In the genomic region with DNA sequence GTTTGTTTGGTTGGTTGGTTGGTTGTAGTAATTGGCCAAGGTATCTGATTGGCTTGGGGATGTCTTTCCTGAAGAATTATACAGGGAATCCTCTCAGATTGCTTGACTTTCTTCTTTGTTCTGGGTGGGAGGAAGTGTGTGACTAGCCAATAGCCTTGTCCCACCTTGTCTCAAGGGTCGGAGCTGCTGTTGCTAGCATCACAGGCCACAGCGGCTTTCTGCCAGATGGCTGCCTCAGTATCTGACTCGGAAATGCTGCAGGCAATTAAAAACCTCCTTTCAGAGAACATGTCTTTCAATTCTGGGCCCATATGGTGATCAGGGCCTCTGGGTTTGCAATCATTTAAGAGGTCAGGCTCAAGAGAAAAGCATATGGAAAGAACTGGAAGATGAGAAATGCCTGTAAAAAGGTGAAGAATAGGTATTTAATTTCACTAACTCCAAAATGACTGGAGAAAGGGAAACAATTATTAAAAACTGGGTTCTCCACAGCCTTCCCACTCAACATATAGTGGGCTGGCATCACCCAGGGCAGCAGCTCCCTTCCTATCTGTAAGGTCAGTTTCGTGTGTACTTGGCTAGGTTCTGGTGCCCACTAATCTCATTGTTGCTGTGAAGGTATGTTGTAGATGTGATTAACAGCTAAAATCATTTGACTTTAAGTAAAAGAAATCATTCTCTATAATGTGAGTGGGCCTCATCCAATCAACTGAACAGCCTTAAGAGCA, we compare ENCODE assay signal across 16 cellular contexts. TPM values are rescaled to one million over a fixed set of nuclear protein-coding genes. Genes with fewer than 3 reads are reported as not detected.
DNase-seq lines count a peak whose midpoint lies in the region; ATAC-seq, FAIRE-seq and TF ChIP-seq lines count a peak whose summit lies in the region.
"Had no signal": no experiment of that assay in that cellular context is flagged by ENCODE, and none has a peak within 500 bp of the region (broad histone marks: within the 10 kb centered on the region; RNA-seq: fewer than 3 reads in every experiment).

No MANE protein-coding gene starts in this region.

- POLR2A ChIA-PET in WTC11 (lab: Charles Lee) = no interaction called here

- TF ChIP-seq EP300 in upper lobe of left lung (IDR thresholded peaks at IDR 0.05) = no peak

- peaks cover 36% of the 10 kb centered on the region for H3K36me3 Mint-ChIP-seq in activated naive CD4-positive, alpha-beta T cell treated with anti-CD3 and anti-CD28 coated beads, Interleukin-2, amount 50 U/mL, for 24 hours
- H3K36me3 Mint-ChIP-seq in WTC11 = no peaks in the 10 kb centered on the region

- H3K4me3 ChIP-seq in right atrium auricular region (no peak overlapping the region), upper lobe of left lung (no peak overlapping the region)
- H3K4me3 ChIP-seq: thoracic aorta had no signal

- no peaks in the 10 kb centered on the region for H3K9me3 Mint-ChIP-seq in activated naive CD4-positive, alpha-beta T cell treated with anti-CD3 and anti-CD28 coated beads, Interleukin-2, amount 50 U/mL, for 24 hours
- H3K9me3 Mint-ChIP-seq in WTC11 = no peaks in the 10 kb centered on the region

- peak overlapping the region; percentile 98 for H3K27ac Mint-ChIP-seq in activated naive CD4-positive, alpha-beta T cell treated with anti-CD3 and anti-CD28 coated beads, Interleukin-2, amount 50 U/mL, for 24 hours
- H3K27ac Mint-ChIP-seq in WTC11 = peak overlapping the region; percentile 4; the same call in 1 of the 2 replicates

- H3K9me3 ChIP-seq in right atrium auricular region (no peaks in the 10 kb centered on the region), upper lobe of left lung (no peaks in the 10 kb centered on the region)
- H3K9me3 ChIP-seq: thoracic aorta had no signal

- peak overlapping the region; percentile 35 for H3K4me3 Mint-ChIP-seq in activated naive CD4-positive, alpha-beta T cell treated with anti-CD3 and anti-CD28 coated beads, Interleukin-2, amount 50 U/mL, for 24 hours
- no peak overlapping the region for H3K4me3 Mint-ChIP-seq in WTC11

- peaks cover 88% of the 10 kb centered on the region for H3K4me1 Mint-ChIP-seq in activated naive CD4-positive, alpha-beta T cell treated with anti-CD3 and anti-CD28 coated beads, Interleukin-2, amount 50 U/mL, for 24 hours
- H3K4me1 Mint-ChIP-seq in WTC11 = peaks cover 51% of the 10 kb centered on the region

- FAIRE-seq in H54 (lab: Jason Lieb, UNC) = no peak

- H3K36me3 ChIP-seq in right atrium auricular region (no peaks in the 10 kb centered on the region), upper lobe of left lung (peaks cover 0 to 10% (median 0%) of the 10 kb centered on the region in 4 donors)
- H3K36me3 ChIP-seq: thoracic aorta had no signal

- peak overlapping the region; percentile 36 to 62 for H3K27ac ChIP-seq in right atrium auricular region
- H3K27ac ChIP-seq in upper lobe of left lung = peak overlapping the region in 3 of 4 donors; percentile 28 to 53 (median 35)

- DNase-seq in activated naive CD4-positive, alpha-beta T cell (lab: John Stamatoyannopoulos, UW) = no peak
- DNase-seq in WTC11 (ENCODE audit: low spot score) (no peak), right atrium auricular region (ENCODE audit: low spot score) (no peak), upper lobe of left lung (no peak), NCI-H2227 (lab: John Stamatoyannopoulos, UW; ENCODE audit: unreplicated experiment) (no peak), H54 (ENCODE audit: insufficient read length, low spot score) (no peak), DMS53 (lab: John Stamatoyannopoulos, UW) (no peak)
- DNase-seq: activated effector memory CD4-positive, alpha-beta T cell treated with anti-CD3 and anti-CD28 coated beads, Interleukin-2, amount 50 U/mL, for 16 hours; cortex of kidney; foreskin melanocyte; GDM1; left colon; NCI-H1092; stimulated activated CD4-positive, alpha-beta T cell treated with anti-CD3 and anti-CD28 coated beads, Interleukin-4, amount 100 ng/mL, for 1 hour had no signal

- CTCF ChIA-PET in WTC11 (lab: Charles Lee) = no interaction called here

- TF ChIP-seq CTCF in WTC11 (IDR thresholded peaks at IDR 0.05) (no peak), right atrium auricular region (IDR thresholded peaks at IDR 0.05) (no peak), upper lobe of left lung (IDR thresholded peaks at IDR 0.05) (no peak)

- ATAC-seq in WTC11 (peak; percentile 52), upper lobe of left lung (ENCODE audit: low FRiP score in 2 of 2) (no peak)
- ATAC-seq: left colon had no signal

- H3K27me3 Mint-ChIP-seq in activated naive CD4-positive, alpha-beta T cell treated with anti-CD3 and anti-CD28 coated beads, Interleukin-2, amount 50 U/mL, for 24 hours = no peaks in the 10 kb centered on the region
- no peaks in the 10 kb centered on the region for H3K27me3 Mint-ChIP-seq in WTC11 (ENCODE audit: low read depth)

- TF ChIP-seq POLR2A in upper lobe of left lung (IDR thresholded peaks at IDR 0.05) (no peak), H54 (IDR thresholded peaks at IDR 0.05; ENCODE audit: low read depth, low read length) (no peak)

- 67 to 85% methylated on average over 4 of the region's 4 CpGs for WGBS in upper lobe of left lung, 2 donors

- H3K4me1 ChIP-seq in right atrium auricular region (peaks cover 0 to 95% of the 10 kb centered on the region in 2 donors), upper lobe of left lung (peaks cover 66 to 79% (median 76%) of the 10 kb centered on the region in 4 donors)

- no peaks in the 10 kb centered on the region for H3K27me3 ChIP-seq in right atrium auricular region
- H3K27me3 ChIP-seq in upper lobe of left lung = no peaks in the 10 kb centered on the region

TF ChIP-seq in WTC11, 78 proteins besides CTCF, POLR2A, EP300 and RAD21 (continues in another document):
- TF ChIP-seq, protein P1, sequence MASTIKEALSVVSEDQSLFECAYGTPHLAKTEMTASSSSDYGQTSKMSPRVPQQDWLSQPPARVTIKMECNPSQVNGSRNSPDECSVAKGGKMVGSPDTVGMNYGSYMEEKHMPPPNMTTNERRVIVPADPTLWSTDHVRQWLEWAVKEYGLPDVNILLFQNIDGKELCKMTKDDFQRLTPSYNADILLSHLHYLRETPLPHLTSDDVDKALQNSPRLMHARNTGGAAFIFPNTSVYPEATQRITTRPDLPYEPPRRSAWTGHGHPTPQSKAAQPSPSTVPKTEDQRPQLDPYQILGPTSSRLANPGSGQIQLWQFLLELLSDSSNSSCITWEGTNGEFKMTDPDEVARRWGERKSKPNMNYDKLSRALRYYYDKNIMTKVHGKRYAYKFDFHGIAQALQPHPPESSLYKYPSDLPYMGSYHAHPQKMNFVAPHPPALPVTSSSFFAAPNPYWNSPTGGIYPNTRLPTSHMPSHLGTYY (CRISPR knock-in tag; IDR thresholded peaks at IDR 0.05) = no peak
- TF ChIP-seq, protein P2, sequence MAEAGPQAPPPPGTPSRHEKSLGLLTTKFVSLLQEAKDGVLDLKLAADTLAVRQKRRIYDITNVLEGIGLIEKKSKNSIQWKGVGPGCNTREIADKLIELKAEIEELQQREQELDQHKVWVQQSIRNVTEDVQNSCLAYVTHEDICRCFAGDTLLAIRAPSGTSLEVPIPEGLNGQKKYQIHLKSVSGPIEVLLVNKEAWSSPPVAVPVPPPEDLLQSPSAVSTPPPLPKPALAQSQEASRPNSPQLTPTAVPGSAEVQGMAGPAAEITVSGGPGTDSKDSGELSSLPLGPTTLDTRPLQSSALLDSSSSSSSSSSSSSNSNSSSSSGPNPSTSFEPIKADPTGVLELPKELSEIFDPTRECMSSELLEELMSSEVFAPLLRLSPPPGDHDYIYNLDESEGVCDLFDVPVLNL (CRISPR knock-in tag; IDR thresholded peaks at IDR 0.05; ENCODE audit: borderline replicate concordance, low read depth) = no peak
- TF ChIP-seq, protein P3, sequence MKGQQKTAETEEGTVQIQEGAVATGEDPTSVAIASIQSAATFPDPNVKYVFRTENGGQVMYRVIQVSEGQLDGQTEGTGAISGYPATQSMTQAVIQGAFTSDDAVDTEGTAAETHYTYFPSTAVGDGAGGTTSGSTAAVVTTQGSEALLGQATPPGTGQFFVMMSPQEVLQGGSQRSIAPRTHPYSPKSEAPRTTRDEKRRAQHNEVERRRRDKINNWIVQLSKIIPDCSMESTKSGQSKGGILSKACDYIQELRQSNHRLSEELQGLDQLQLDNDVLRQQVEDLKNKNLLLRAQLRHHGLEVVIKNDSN (CRISPR knock-in tag; IDR thresholded peaks at IDR 0.05) = no peak
- TF ChIP-seq SMAD4 (CRISPR knock-in tag; IDR thresholded peaks at IDR 0.05) (no peak), ZNF263 (CRISPR knock-in tag; IDR thresholded peaks at IDR 0.05; ENCODE audit: low read depth) (no peak), NFATC4 (CRISPR knock-in tag; IDR thresholded peaks at IDR 0.05) (no peak)
- TF ChIP-seq, protein P4, sequence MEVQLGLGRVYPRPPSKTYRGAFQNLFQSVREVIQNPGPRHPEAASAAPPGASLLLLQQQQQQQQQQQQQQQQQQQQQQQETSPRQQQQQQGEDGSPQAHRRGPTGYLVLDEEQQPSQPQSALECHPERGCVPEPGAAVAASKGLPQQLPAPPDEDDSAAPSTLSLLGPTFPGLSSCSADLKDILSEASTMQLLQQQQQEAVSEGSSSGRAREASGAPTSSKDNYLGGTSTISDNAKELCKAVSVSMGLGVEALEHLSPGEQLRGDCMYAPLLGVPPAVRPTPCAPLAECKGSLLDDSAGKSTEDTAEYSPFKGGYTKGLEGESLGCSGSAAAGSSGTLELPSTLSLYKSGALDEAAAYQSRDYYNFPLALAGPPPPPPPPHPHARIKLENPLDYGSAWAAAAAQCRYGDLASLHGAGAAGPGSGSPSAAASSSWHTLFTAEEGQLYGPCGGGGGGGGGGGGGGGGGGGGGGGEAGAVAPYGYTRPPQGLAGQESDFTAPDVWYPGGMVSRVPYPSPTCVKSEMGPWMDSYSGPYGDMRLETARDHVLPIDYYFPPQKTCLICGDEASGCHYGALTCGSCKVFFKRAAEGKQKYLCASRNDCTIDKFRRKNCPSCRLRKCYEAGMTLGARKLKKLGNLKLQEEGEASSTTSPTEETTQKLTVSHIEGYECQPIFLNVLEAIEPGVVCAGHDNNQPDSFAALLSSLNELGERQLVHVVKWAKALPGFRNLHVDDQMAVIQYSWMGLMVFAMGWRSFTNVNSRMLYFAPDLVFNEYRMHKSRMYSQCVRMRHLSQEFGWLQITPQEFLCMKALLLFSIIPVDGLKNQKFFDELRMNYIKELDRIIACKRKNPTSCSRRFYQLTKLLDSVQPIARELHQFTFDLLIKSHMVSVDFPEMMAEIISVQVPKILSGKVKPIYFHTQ (CRISPR knock-in tag; IDR thresholded peaks at IDR 0.05) = no peak

RNA-seq across cellular contexts. Expression of a gene that starts 32.4 kb away (rescaled TPM):
- total RNA-seq in WTC11 (2021) (6.7 to 9.6 TPM (median 7.7 TPM) in 3 replicates), right atrium auricular region (100 to 1,000 TPM; 205 to 210 TPM), upper lobe of left lung (100 to 1,000 TPM in 5 of 6 donors, 10 to 100 TPM in 1; 82.8 to 385 (median 285) TPM)
